In the genomic region with DNA sequence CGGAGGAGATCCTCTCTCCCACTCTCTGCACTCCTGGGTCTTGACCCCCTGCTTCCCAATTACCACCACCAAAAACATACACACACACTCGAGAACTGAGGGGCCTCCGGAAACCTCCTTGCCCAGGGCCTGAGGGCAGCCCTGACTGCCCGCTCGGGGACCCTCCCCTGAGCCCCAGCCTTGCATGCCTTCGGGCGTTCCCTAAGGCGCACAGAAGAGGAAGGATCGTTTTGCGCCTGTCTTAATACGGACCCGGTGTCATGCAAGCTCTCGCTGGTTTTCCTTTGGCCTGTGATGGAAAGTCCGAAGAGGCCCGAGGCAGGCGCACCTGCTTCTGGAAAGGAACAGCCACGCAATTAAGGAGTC, we compare ENCODE assay signal across 9 cellular contexts. TPM values are rescaled to one million over a fixed set of nuclear protein-coding genes. Genes with fewer than 3 reads are reported as not detected.
DNase-seq lines count a peak whose midpoint lies in the region; ATAC-seq and TF ChIP-seq lines count a peak whose summit lies in the region.
"Had no signal": no experiment of that assay in that cellular context is flagged by ENCODE, and none has a peak within 500 bp of the region (broad histone marks: within the 10 kb centered on the region; RNA-seq: fewer than 3 reads in every experiment).

No MANE protein-coding gene starts in this region.

- ATAC-seq in HG03159 (IDR thresholded peaks at IDR 0.05; ENCODE audit: unreplicated experiment) (peak; percentile 13), GM21360 (IDR thresholded peaks at IDR 0.05; ENCODE audit: unreplicated experiment) (no peak), GM19452 (IDR thresholded peaks at IDR 0.05; ENCODE audit: unreplicated experiment) (no peak)

- H3K36me3 Mint-ChIP-seq in MCF 10A (ENCODE audit: insufficient read depth, unreplicated experiment), result no peaks in the 10 kb centered on the region
- no peaks in the 10 kb centered on the region for H3K36me3 Mint-ChIP-seq in osteocyte (ENCODE audit: unreplicated experiment)

- BruUV-seq in MCF 10A (replicated peaks; lab: Mats Ljungman, UMichigan), result no TSS peak

- POLR2A ChIA-PET in MCF 10A (lab: Yijun Ruan, JAX), result interaction anchor here (0.7 kb wide), 1 partner anchor 468 kb away, joined by 3 read pairs; no protein-coding TSS in a partner anchor

- CTCF ChIA-PET in MCF 10A (lab: Yijun Ruan, JAX), result interaction anchor here (0.6 to 2.8 kb wide), 21 partner anchors 9 to 1898 kb away, joined by 3 to 15 read pairs (median 4); no protein-coding TSS in a partner anchor

- intact Hi-C loops in MCF 10A (cut with micrococcal nuclease), result loop anchor here (1.0 to 10.0 kb wide), 5 partner anchors 429 to 1712 kb away; no protein-coding TSS in a partner anchor

- H3K27me3 Mint-ChIP-seq in MCF 10A (ENCODE audit: insufficient read depth, unreplicated experiment) (no peaks in the 10 kb centered on the region), osteocyte (ENCODE audit: unreplicated experiment) (peaks cover 20% of the 10 kb centered on the region)

- H3K27ac Mint-ChIP-seq in MCF 10A (ENCODE audit: low read depth, unreplicated experiment) (no peak overlapping the region), osteocyte (ENCODE audit: unreplicated experiment) (no peak overlapping the region)
- H3K27ac Mint-ChIP-seq: effector memory CD8-positive, alpha-beta T cell had no signal

- peak; percentile 70 for DNase-seq in ELF-1 (ENCODE audit: low read depth, low spot score)
- no peak for DNase-seq in MCF 10A (ENCODE audit: unreplicated experiment)
- DNase-seq in osteocyte (ENCODE audit: extremely low spot score, unreplicated experiment), result peak; percentile 81
- DNase-seq in stimulated activated naive CD4-positive, alpha-beta T cell treated with Interleukin-2 at 50 U/mL for 16 hours (lab: John Stamatoyannopoulos, UW), result no peak
- DNase-seq in DMS 273 (lab: John Stamatoyannopoulos, UW; ENCODE audit: unreplicated experiment), result no peak
- DNase-seq: effector memory CD8-positive, alpha-beta T cell had no signal

- H3K4me3 Mint-ChIP-seq in MCF 10A (ENCODE audit: unreplicated experiment) (peak overlapping the region; percentile 65), osteocyte (ENCODE audit: unreplicated experiment) (peak overlapping the region; percentile 81)

- H3K4me1 Mint-ChIP-seq in MCF 10A (ENCODE audit: insufficient read depth, unreplicated experiment), result no peaks in the 10 kb centered on the region
- peaks cover 22% of the 10 kb centered on the region for H3K4me1 Mint-ChIP-seq in osteocyte (ENCODE audit: unreplicated experiment)

- TF ChIP-seq CTCF in MCF 10A (IDR thresholded peaks at IDR 0.05; ENCODE audit: unreplicated experiment), result no peak
- peak; percentile 1 for TF ChIP-seq CTCF in osteocyte (IDR thresholded peaks at IDR 0.05)

- no peaks in the 10 kb centered on the region for H3K9me3 Mint-ChIP-seq in MCF 10A (ENCODE audit: unreplicated experiment)
- no peaks in the 10 kb centered on the region for H3K9me3 Mint-ChIP-seq in osteocyte (ENCODE audit: unreplicated experiment)
- H3K9me3 Mint-ChIP-seq: effector memory CD8-positive, alpha-beta T cell had no signal

RNA-seq across cellular contexts. Expression of gene POU3F3, which starts 19.8 kb away (rescaled TPM):
- total RNA-seq in MCF 10A (2022) (not detected in 2 replicates), osteocyte (35.5 TPM in 2 replicates)

Comparison
In these comparisons a context has a peak if more than half of its experiments do, and no peak if none do; other contexts are left out.
1. DNase-seq: peak in ELF-1 (single experiment) and osteocyte (single experiment); none in MCF 10A (single experiment), stimulated activated naive CD4-positive, alpha-beta T cell treated with Interleukin-2 at 50 U/mL for 16 hours (single experiment) and DMS 273 (single experiment).
2. RNA of gene POU3F3, which starts 19.8 kb away (total RNA-seq): 35.5 TPM in osteocyte; not detected in MCF 10A; every median in the first group is over 10 times any median in the second.